In the genomic region with DNA sequence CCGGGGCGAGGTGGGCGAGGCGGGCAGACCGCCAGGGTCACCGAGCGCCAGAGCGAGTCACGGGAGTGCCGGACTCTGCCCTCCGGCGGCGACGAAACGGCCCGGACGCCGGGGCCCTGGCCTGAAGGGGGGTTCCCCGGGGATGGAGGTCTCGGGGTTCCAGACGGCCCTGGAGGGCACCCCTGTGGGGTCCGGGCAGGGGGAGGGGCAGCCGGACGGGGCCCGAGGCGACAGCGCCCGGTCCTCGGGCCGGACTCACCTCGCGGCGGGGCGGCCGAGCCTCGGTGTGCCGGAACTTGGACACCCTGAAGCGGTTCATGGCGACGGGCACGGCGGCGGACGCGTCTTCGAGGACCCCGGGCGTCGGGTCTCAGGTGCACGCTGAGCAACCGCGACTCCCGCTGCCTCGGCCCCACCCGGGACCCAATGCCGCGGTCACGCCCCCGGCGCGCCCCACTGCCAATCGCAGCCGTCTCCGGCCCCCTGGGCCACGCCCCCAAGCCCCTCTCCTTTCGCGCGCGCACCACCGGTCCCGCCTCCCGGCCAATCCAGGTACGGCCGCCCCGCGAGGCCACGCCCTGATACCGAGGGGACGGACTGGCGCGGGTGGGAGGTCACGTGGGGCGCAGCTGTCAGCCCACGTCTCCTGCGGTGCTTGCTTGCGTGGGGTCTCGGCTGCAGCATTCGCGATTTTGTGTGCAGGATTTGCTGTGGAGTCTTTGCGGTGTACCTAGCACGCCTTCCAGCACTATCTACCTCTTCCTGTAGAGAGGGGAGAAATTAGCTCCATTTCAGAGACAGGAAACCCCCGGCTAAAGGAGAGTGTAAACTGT, we compare ENCODE assay signal across 1 cellular context.
TF ChIP-seq lines count a peak whose summit lies in the region.

A gene (minus strand): TSS at position 397 of the 833 bp plus-strand sequence. CDS start 78 bp downstream, at position 319.

TF ChIP-seq in GM12878, 131 proteins besides CTCF, POLR2A, EP300 and RAD21 (continued from another document and continues in another):
- TF ChIP-seq, protein P1, sequence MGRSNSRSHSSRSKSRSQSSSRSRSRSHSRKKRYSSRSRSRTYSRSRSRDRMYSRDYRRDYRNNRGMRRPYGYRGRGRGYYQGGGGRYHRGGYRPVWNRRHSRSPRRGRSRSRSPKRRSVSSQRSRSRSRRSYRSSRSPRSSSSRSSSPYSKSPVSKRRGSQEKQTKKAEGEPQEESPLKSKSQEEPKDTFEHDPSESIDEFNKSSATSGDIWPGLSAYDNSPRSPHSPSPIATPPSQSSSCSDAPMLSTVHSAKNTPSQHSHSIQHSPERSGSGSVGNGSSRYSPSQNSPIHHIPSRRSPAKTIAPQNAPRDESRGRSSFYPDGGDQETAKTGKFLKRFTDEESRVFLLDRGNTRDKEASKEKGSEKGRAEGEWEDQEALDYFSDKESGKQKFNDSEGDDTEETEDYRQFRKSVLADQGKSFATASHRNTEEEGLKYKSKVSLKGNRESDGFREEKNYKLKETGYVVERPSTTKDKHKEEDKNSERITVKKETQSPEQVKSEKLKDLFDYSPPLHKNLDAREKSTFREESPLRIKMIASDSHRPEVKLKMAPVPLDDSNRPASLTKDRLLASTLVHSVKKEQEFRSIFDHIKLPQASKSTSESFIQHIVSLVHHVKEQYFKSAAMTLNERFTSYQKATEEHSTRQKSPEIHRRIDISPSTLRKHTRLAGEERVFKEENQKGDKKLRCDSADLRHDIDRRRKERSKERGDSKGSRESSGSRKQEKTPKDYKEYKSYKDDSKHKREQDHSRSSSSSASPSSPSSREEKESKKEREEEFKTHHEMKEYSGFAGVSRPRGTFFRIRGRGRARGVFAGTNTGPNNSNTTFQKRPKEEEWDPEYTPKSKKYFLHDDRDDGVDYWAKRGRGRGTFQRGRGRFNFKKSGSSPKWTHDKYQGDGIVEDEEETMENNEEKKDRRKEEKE (IDR thresholded peaks at IDR 0.05), result no peak
- TF ChIP-seq, protein P2, sequence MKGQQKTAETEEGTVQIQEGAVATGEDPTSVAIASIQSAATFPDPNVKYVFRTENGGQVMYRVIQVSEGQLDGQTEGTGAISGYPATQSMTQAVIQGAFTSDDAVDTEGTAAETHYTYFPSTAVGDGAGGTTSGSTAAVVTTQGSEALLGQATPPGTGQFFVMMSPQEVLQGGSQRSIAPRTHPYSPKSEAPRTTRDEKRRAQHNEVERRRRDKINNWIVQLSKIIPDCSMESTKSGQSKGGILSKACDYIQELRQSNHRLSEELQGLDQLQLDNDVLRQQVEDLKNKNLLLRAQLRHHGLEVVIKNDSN (IDR thresholded peaks at IDR 0.05; ENCODE audit: borderline replicate concordance, extremely low read length, insufficient read depth, low read depth, low read length), result peak; percentile 99
- TF ChIP-seq MYB (IDR thresholded peaks at IDR 0.05; ENCODE audit: borderline replicate concordance, low read depth, low read length) (no peak), NBN (IDR thresholded peaks at IDR 0.05) (0 out of 2 replicates have a peak, but pooled peaks have one; percentile 32), JUNB (IDR thresholded peaks at IDR 0.05) (no peak), SREBF2 (IDR thresholded peaks at IDR 0.05; ENCODE audit: low read length) (no peak), EGR1 (IDR thresholded peaks at IDR 0.05; ENCODE audit: borderline replicate concordance in 1 of 2, low read depth in 2 of 2, low read length in 2 of 2) (peak in 1 of 2 experiments; percentile 24; a peak in 1 of 3 replicates), TCF7 (IDR thresholded peaks at IDR 0.05; ENCODE audit: borderline replicate concordance) (no peak), HDAC2 (IDR thresholded peaks at IDR 0.05) (no peak), SP1 (IDR thresholded peaks at IDR 0.05; ENCODE audit: low read depth, low read length) (peak; percentile 87), CREB1 (IDR thresholded peaks at IDR 0.05; ENCODE audit: low read depth) (no peak), CHD1 (IDR thresholded peaks at IDR 0.05; ENCODE audit: low read depth, low read length) (no peak), ZBED1 (IDR thresholded peaks at IDR 0.05; ENCODE audit: borderline replicate concordance) (no peak), CREM (IDR thresholded peaks at IDR 0.05; ENCODE audit: low read depth) (peak; percentile 50; the same call in 1 of the 2 replicates), IKZF1 (conservative IDR thresholded peaks at IDR 0.05) (peak; percentile 74), YY1 (IDR thresholded peaks at IDR 0.05; ENCODE audit: low read depth, low read length) (peak; percentile 9; the same call in 1 of the 2 replicates), ASH2L (IDR thresholded peaks at IDR 0.05; ENCODE audit: borderline replicate concordance, low read depth) (no peak)
- TF ChIP-seq, protein P3, sequence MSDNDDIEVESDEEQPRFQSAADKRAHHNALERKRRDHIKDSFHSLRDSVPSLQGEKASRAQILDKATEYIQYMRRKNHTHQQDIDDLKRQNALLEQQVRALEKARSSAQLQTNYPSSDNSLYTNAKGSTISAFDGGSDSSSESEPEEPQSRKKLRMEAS (IDR thresholded peaks at IDR 0.05; ENCODE audit: low read depth, low read length), result peak; percentile 98
- TF ChIP-seq, protein P4, sequence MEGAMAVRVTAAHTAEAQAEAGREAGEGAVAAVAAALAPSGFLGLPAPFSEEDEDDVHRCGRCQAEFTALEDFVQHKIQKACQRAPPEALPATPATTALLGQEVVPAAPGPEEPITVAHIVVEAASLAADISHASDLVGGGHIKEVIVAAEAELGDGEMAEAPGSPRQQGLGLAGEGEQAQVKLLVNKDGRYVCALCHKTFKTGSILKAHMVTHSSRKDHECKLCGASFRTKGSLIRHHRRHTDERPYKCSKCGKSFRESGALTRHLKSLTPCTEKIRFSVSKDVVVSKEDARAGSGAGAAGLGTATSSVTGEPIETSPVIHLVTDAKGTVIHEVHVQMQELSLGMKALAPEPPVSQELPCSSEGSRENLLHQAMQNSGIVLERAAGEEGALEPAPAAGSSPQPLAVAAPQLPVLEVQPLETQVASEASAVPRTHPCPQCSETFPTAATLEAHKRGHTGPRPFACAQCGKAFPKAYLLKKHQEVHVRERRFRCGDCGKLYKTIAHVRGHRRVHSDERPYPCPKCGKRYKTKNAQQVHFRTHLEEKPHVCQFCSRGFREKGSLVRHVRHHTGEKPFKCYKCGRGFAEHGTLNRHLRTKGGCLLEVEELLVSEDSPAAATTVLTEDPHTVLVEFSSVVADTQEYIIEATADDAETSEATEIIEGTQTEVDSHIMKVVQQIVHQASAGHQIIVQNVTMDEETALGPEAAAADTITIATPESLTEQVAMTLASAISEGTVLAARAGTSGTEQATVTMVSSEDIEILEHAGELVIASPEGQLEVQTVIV (IDR thresholded peaks at IDR 0.05; ENCODE audit: borderline replicate concordance, partially characterized antibody), result no peak
- TF ChIP-seq, protein P5, sequence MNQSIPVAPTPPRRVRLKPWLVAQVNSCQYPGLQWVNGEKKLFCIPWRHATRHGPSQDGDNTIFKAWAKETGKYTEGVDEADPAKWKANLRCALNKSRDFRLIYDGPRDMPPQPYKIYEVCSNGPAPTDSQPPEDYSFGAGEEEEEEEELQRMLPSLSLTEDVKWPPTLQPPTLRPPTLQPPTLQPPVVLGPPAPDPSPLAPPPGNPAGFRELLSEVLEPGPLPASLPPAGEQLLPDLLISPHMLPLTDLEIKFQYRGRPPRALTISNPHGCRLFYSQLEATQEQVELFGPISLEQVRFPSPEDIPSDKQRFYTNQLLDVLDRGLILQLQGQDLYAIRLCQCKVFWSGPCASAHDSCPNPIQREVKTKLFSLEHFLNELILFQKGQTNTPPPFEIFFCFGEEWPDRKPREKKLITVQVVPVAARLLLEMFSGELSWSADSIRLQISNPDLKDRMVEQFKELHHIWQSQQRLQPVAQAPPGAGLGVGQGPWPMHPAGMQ (IDR thresholded peaks at IDR 0.05; ENCODE audit: borderline replicate concordance), result no peak
- TF ChIP-seq, protein P6, sequence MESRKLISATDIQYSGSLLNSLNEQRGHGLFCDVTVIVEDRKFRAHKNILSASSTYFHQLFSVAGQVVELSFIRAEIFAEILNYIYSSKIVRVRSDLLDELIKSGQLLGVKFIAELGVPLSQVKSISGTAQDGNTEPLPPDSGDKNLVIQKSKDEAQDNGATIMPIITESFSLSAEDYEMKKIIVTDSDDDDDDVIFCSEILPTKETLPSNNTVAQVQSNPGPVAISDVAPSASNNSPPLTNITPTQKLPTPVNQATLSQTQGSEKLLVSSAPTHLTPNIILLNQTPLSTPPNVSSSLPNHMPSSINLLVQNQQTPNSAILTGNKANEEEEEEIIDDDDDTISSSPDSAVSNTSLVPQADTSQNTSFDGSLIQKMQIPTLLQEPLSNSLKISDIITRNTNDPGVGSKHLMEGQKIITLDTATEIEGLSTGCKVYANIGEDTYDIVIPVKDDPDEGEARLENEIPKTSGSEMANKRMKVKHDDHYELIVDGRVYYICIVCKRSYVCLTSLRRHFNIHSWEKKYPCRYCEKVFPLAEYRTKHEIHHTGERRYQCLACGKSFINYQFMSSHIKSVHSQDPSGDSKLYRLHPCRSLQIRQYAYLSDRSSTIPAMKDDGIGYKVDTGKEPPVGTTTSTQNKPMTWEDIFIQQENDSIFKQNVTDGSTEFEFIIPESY (IDR thresholded peaks at IDR 0.05), result no peak
- TF ChIP-seq, protein P7, sequence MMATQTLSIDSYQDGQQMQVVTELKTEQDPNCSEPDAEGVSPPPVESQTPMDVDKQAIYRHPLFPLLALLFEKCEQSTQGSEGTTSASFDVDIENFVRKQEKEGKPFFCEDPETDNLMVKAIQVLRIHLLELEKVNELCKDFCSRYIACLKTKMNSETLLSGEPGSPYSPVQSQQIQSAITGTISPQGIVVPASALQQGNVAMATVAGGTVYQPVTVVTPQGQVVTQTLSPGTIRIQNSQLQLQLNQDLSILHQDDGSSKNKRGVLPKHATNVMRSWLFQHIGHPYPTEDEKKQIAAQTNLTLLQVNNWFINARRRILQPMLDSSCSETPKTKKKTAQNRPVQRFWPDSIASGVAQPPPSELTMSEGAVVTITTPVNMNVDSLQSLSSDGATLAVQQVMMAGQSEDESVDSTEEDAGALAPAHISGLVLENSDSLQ (IDR thresholded peaks at IDR 0.05), result peak; percentile 91
- TF ChIP-seq, protein P8, sequence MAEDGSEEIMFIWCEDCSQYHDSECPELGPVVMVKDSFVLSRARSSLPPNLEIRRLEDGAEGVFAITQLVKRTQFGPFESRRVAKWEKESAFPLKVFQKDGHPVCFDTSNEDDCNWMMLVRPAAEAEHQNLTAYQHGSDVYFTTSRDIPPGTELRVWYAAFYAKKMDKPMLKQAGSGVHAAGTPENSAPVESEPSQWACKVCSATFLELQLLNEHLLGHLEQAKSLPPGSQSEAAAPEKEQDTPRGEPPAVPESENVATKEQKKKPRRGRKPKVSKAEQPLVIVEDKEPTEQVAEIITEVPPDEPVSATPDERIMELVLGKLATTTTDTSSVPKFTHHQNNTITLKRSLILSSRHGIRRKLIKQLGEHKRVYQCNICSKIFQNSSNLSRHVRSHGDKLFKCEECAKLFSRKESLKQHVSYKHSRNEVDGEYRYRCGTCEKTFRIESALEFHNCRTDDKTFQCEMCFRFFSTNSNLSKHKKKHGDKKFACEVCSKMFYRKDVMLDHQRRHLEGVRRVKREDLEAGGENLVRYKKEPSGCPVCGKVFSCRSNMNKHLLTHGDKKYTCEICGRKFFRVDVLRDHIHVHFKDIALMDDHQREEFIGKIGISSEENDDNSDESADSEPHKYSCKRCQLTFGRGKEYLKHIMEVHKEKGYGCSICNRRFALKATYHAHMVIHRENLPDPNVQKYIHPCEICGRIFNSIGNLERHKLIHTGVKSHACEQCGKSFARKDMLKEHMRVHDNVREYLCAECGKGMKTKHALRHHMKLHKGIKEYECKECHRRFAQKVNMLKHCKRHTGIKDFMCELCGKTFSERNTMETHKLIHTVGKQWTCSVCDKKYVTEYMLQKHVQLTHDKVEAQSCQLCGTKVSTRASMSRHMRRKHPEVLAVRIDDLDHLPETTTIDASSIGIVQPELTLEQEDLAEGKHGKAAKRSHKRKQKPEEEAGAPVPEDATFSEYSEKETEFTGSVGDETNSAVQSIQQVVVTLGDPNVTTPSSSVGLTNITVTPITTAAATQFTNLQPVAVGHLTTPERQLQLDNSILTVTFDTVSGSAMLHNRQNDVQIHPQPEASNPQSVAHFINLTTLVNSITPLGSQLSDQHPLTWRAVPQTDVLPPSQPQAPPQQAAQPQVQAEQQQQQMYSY (CRISPR knock-in tag; IDR thresholded peaks at IDR 0.05), result no peak
- TF ChIP-seq, protein P9, sequence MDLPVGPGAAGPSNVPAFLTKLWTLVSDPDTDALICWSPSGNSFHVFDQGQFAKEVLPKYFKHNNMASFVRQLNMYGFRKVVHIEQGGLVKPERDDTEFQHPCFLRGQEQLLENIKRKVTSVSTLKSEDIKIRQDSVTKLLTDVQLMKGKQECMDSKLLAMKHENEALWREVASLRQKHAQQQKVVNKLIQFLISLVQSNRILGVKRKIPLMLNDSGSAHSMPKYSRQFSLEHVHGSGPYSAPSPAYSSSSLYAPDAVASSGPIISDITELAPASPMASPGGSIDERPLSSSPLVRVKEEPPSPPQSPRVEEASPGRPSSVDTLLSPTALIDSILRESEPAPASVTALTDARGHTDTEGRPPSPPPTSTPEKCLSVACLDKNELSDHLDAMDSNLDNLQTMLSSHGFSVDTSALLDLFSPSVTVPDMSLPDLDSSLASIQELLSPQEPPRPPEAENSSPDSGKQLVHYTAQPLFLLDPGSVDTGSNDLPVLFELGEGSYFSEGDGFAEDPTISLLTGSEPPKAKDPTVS (IDR thresholded peaks at IDR 0.05; ENCODE audit: low read depth, low read length), result no peak
- TF ChIP-seq, protein P10, sequence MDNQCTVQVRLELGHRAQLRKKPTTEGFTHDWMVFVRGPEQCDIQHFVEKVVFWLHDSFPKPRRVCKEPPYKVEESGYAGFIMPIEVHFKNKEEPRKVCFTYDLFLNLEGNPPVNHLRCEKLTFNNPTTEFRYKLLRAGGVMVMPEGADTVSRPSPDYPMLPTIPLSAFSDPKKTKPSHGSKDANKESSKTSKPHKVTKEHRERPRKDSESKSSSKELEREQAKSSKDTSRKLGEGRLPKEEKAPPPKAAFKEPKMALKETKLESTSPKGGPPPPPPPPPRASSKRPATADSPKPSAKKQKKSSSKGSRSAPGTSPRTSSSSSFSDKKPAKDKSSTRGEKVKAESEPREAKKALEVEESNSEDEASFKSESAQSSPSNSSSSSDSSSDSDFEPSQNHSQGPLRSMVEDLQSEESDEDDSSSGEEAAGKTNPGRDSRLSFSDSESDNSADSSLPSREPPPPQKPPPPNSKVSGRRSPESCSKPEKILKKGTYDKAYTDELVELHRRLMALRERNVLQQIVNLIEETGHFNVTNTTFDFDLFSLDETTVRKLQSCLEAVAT (IDR thresholded peaks at IDR 0.05), result no peak
